Comparison of ENCODE assay signal across 1 cellular context in genomic region chr5:179639296-179639695, GRCh38.
TF ChIP-seq lines count a peak whose summit lies in the region.

No MANE protein-coding gene starts in this region.

TF ChIP-seq in K562, 482 proteins besides CTCF, POLR2A, EP300 and RAD21:
- peak; percentile 21; the same call in 1 of the 2 replicates for TF ChIP-seq ZNF316 (IDR thresholded peaks at IDR 0.05)
- TF ChIP-seq ZNF384 (IDR thresholded peaks at IDR 0.05; ENCODE audit: low read depth, low read length): peak; percentile 62; the same call in 1 of the 2 replicates
TF ChIP-seq in K562: peak in this region for 2; not testable (repeated sequence) for 480.
